Comparison of ENCODE assay signal across 1 cellular context in the genomic region with DNA sequence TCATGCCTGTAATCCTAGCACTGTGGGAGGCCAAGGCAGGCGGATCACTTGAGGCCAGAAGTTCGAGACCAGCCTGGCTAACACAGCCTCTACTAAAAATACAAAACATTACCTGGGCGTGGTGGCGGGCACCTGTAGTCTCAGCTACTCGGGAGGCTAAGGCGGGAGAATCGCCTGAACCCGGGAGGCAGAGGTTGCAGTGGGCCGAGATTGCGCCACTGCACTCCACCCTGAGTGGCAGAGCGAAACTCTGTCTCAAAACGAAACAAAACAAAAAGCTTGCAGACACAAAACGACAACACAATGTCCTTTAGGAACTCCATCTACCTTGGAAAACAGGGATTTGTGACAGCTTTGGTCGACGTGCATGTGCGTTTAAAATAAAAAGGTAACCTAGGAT.
A peak's percentile ranks its signal among the peaks of the same experiment; 100 is the strongest.
TF ChIP-seq lines count a peak whose summit lies in the region.

No MANE protein-coding gene starts in this region.

TF ChIP-seq in HepG2, 621 proteins besides CTCF, POLR2A, EP300 and RAD21 (continued from another document):
- TF ChIP-seq, protein P1, sequence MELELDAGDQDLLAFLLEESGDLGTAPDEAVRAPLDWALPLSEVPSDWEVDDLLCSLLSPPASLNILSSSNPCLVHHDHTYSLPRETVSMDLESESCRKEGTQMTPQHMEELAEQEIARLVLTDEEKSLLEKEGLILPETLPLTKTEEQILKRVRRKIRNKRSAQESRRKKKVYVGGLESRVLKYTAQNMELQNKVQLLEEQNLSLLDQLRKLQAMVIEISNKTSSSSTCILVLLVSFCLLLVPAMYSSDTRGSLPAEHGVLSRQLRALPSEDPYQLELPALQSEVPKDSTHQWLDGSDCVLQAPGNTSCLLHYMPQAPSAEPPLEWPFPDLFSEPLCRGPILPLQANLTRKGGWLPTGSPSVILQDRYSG (CRISPR knock-in tag; IDR thresholded peaks at IDR 0.05): no peak
- TF ChIP-seq ZNF501 (CRISPR knock-in tag; IDR thresholded peaks at IDR 0.05) (no peak), PRPF4 (IDR thresholded peaks at IDR 0.05; ENCODE audit: low read depth, low read length, poor library complexity, severe bottlenecking) (no peak), ARNT2 (CRISPR knock-in tag; IDR thresholded peaks at IDR 0.05; ENCODE audit: low read depth) (no peak), EEA1 (CRISPR knock-in tag; IDR thresholded peaks at IDR 0.05; ENCODE audit: borderline replicate concordance) (no peak), ZNF674 (CRISPR knock-in tag; IDR thresholded peaks at IDR 0.05; ENCODE audit: low read depth) (no peak), DNMT1 (CRISPR knock-in tag; IDR thresholded peaks at IDR 0.05) (no peak), CEBPB (IDR thresholded peaks at IDR 0.05; ENCODE audit: borderline replicate concordance, low read depth, low read length) (0 out of 2 replicates have a peak, but pooled peaks have one; percentile 4), SATB2 (CRISPR knock-in tag; IDR thresholded peaks at IDR 0.05) (no peak), TMF1 (CRISPR knock-in tag; IDR thresholded peaks at IDR 0.05; ENCODE audit: low read depth) (no peak), MAF1 (CRISPR knock-in tag; IDR thresholded peaks at IDR 0.05; ENCODE audit: borderline replicate concordance) (no peak), PAF1 (CRISPR knock-in tag; IDR thresholded peaks at IDR 0.05) (no peak), KDM1A (CRISPR knock-in tag; IDR thresholded peaks at IDR 0.05) (peak; percentile 21; the same call in 1 of the 2 replicates), HOXA3 (CRISPR knock-in tag; IDR thresholded peaks at IDR 0.05) (no peak), ZNF484 (CRISPR knock-in tag; IDR thresholded peaks at IDR 0.05; ENCODE audit: borderline replicate concordance, low read depth) (no peak), JARID2 (CRISPR knock-in tag; IDR thresholded peaks at IDR 0.05; ENCODE audit: insufficient replicate concordance) (no peak), MLLT10 (CRISPR knock-in tag; IDR thresholded peaks at IDR 0.05) (no peak), SP4 (CRISPR knock-in tag; IDR thresholded peaks at IDR 0.05) (no peak), ZZZ3 (CRISPR knock-in tag; IDR thresholded peaks at IDR 0.05; ENCODE audit: borderline replicate concordance) (no peak), RELA (CRISPR knock-in tag; IDR thresholded peaks at IDR 0.05) (no peak), HDAC2 (CRISPR knock-in tag; IDR thresholded peaks at IDR 0.05) (no peak), ZMYM3 (CRISPR knock-in tag; IDR thresholded peaks at IDR 0.05) (peak; percentile 69), CEBPG (CRISPR knock-in tag; IDR thresholded peaks at IDR 0.05) (peak; percentile 46; the same call in 1 of the 2 replicates), SAFB2 (CRISPR knock-in tag; IDR thresholded peaks at IDR 0.05; ENCODE audit: borderline replicate concordance, low read depth) (no peak), TBX2 (CRISPR knock-in tag; IDR thresholded peaks at IDR 0.05; ENCODE audit: borderline replicate concordance) (no peak), GTF3A (CRISPR knock-in tag; conservative IDR thresholded peaks at IDR 0.05) (no peak), ZNF296 (CRISPR knock-in tag; conservative IDR thresholded peaks at IDR 0.05) (no peak), ZNF788 (CRISPR knock-in tag; IDR thresholded peaks at IDR 0.05; ENCODE audit: borderline replicate concordance) (no peak), TOPORS (CRISPR knock-in tag; IDR thresholded peaks at IDR 0.05) (no peak), U2AF1 (optimal IDR thresholded peaks at IDR 0.05; ENCODE audit: low read depth, low read length) (no peak), ZNF530 (CRISPR knock-in tag; IDR thresholded peaks at IDR 0.05; ENCODE audit: low read depth) (no peak)
- TF ChIP-seq, protein P2, sequence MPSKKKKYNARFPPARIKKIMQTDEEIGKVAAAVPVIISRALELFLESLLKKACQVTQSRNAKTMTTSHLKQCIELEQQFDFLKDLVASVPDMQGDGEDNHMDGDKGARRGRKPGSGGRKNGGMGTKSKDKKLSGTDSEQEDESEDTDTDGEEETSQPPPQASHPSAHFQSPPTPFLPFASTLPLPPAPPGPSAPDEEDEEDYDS (CRISPR knock-in tag; IDR thresholded peaks at IDR 0.05): 0 out of 2 replicates have a peak, but pooled peaks have one; percentile 1
- TF ChIP-seq, protein P3, sequence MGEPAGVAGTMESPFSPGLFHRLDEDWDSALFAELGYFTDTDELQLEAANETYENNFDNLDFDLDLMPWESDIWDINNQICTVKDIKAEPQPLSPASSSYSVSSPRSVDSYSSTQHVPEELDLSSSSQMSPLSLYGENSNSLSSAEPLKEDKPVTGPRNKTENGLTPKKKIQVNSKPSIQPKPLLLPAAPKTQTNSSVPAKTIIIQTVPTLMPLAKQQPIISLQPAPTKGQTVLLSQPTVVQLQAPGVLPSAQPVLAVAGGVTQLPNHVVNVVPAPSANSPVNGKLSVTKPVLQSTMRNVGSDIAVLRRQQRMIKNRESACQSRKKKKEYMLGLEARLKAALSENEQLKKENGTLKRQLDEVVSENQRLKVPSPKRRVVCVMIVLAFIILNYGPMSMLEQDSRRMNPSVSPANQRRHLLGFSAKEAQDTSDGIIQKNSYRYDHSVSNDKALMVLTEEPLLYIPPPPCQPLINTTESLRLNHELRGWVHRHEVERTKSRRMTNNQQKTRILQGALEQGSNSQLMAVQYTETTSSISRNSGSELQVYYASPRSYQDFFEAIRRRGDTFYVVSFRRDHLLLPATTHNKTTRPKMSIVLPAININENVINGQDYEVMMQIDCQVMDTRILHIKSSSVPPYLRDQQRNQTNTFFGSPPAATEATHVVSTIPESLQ (CRISPR knock-in tag; conservative IDR thresholded peaks at IDR 0.05): no peak
- TF ChIP-seq, protein P4, sequence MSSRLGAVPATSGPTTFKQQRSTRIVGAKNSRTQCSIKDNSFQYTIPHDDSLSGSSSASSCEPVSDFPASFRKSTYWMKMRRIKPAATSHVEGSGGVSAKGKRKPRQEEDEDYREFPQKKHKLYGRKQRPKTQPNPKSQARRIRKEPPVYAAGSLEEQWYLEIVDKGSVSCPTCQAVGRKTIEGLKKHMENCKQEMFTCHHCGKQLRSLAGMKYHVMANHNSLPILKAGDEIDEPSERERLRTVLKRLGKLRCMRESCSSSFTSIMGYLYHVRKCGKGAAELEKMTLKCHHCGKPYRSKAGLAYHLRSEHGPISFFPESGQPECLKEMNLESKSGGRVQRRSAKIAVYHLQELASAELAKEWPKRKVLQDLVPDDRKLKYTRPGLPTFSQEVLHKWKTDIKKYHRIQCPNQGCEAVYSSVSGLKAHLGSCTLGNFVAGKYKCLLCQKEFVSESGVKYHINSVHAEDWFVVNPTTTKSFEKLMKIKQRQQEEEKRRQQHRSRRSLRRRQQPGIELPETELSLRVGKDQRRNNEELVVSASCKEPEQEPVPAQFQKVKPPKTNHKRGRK (CRISPR knock-in tag; IDR thresholded peaks at IDR 0.05): no peak
- TF ChIP-seq, protein P5, sequence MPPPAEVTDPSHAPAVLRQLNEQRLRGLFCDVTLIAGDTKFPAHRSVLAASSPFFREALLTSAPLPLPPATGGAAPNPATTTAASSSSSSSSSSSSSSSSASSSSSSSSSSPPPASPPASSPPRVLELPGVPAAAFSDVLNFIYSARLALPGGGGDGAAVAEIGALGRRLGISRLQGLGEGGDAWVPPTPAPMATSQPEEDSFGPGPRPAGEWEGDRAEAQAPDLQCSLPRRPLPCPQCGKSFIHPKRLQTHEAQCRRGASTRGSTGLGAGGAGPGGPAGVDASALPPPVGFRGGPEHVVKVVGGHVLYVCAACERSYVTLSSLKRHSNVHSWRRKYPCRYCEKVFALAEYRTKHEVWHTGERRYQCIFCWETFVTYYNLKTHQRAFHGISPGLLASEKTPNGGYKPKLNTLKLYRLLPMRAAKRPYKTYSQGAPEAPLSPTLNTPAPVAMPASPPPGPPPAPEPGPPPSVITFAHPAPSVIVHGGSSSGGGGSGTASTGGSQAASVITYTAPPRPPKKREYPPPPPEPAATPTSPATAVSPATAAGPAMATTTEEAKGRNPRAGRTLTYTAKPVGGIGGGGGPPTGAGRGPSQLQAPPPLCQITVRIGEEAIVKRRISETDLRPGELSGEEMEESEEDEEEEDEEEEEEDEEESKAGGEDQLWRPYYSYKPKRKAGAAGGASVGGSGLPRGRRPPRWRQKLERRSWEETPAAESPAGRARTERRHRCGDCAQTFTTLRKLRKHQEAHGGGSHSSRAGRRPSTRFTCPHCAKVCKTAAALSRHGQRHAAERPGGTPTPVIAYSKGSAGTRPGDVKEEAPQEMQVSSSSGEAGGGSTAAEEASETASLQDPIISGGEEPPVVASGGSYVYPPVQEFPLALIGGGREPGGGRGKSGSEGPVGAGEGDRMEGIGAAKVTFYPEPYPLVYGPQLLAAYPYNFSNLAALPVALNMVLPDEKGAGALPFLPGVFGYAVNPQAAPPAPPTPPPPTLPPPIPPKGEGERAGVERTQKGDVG (CRISPR knock-in tag; IDR thresholded peaks at IDR 0.05; ENCODE audit: borderline replicate concordance): 0 out of 2 replicates have a peak, but pooled peaks have one; percentile 12
- TF ChIP-seq, protein P6, sequence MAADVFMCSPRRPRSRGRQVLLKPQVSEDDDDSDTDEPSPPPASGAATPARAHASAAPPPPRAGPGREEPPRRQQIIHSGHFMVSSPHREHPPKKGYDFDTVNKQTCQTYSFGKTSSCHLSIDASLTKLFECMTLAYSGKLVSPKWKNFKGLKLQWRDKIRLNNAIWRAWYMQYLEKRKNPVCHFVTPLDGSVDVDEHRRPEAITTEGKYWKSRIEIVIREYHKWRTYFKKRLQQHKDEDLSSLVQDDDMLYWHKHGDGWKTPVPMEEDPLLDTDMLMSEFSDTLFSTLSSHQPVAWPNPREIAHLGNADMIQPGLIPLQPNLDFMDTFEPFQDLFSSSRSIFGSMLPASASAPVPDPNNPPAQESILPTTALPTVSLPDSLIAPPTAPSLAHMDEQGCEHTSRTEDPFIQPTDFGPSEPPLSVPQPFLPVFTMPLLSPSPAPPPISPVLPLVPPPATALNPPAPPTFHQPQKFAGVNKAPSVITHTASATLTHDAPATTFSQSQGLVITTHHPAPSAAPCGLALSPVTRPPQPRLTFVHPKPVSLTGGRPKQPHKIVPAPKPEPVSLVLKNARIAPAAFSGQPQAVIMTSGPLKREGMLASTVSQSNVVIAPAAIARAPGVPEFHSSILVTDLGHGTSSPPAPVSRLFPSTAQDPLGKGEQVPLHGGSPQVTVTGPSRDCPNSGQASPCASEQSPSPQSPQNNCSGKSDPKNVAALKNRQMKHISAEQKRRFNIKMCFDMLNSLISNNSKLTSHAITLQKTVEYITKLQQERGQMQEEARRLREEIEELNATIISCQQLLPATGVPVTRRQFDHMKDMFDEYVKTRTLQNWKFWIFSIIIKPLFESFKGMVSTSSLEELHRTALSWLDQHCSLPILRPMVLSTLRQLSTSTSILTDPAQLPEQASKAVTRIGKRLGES (CRISPR knock-in tag; IDR thresholded peaks at IDR 0.05; ENCODE audit: borderline replicate concordance): no peak
- TF ChIP-seq, protein P7, sequence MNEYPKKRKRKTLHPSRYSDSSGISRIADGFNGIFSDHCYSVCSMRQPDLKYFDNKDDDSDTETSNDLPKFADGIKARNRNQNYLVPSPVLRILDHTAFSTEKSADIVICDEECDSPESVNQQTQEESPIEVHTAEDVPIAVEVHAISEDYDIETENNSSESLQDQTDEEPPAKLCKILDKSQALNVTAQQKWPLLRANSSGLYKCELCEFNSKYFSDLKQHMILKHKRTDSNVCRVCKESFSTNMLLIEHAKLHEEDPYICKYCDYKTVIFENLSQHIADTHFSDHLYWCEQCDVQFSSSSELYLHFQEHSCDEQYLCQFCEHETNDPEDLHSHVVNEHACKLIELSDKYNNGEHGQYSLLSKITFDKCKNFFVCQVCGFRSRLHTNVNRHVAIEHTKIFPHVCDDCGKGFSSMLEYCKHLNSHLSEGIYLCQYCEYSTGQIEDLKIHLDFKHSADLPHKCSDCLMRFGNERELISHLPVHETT (CRISPR knock-in tag; conservative IDR thresholded peaks at IDR 0.05): no peak
- TF ChIP-seq, protein P8, sequence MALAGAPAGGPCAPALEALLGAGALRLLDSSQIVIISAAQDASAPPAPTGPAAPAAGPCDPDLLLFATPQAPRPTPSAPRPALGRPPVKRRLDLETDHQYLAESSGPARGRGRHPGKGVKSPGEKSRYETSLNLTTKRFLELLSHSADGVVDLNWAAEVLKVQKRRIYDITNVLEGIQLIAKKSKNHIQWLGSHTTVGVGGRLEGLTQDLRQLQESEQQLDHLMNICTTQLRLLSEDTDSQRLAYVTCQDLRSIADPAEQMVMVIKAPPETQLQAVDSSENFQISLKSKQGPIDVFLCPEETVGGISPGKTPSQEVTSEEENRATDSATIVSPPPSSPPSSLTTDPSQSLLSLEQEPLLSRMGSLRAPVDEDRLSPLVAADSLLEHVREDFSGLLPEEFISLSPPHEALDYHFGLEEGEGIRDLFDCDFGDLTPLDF (CRISPR knock-in tag; IDR thresholded peaks at IDR 0.05): peak; percentile 57
- TF ChIP-seq, protein P9, sequence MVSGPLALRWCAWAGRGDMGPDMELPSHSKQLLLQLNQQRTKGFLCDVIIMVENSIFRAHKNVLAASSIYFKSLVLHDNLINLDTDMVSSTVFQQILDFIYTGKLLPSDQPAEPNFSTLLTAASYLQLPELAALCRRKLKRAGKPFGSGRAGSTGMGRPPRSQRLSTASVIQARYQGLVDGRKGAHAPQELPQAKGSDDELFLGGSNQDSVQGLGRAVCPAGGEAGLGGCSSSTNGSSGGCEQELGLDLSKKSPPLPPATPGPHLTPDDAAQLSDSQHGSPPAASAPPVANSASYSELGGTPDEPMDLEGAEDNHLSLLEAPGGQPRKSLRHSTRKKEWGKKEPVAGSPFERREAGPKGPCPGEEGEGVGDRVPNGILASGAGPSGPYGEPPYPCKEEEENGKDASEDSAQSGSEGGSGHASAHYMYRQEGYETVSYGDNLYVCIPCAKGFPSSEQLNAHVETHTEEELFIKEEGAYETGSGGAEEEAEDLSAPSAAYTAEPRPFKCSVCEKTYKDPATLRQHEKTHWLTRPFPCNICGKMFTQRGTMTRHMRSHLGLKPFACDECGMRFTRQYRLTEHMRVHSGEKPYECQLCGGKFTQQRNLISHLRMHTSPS (CRISPR knock-in tag; IDR thresholded peaks at IDR 0.05; ENCODE audit: low read depth): no peak
